ENCODE assay signal across 13 cellular contexts in the genomic region with DNA sequence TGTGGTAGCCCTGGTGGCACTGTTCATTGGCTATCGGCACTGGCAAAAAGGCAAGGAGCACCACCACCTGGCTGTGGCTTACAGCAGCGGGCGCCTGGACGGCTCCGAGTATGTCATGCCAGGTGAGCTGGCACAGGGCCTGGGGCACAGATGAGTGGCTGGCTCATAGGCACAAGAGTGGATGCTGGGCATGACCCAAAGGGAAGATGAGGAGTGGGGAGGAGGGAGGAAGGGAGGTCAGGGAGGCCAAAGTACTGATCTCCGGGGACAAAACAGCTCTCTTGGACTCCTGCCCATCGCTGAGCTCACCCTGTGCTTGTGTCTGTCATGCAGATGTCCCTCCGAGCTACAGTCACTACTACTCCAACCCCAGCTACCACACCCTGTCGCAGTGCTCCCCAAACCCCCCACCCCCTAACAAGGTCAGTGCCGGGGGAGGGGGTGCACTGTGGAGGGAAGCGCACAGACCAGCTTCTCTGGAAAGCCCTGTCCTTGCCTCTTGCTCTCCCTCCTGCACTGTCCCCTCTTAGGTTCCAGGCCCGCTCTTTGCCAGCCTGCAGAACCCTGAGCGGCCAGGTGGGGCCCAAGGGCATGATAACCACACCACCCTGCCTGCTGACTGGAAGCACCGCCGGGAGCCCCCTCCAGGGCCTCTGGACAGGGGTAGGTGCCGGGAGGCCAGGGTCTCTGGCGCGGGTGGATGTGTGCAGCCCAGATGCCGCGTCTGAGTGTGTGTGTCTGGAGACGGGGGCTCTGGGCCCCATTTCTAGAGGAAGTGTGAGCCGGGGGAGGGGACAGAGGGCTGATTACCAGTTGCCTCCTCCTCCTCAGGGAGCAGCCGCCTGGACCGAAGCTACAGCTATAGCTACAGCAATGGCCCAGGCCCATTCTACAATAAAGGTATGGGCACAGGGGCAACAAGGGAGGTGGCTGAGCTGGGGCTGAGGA. TPM values are rescaled to one million over a fixed set of nuclear protein-coding genes. Genes with fewer than 3 reads are reported as not detected.
A peak's percentile ranks its signal among the peaks of the same experiment; 100 is the strongest.
DNase-seq lines count a peak whose midpoint lies in the region; ATAC-seq lines count a peak whose summit lies in the region.
"Had no signal": no experiment of that assay in that cellular context is flagged by ENCODE, and none has a peak within 500 bp of the region (broad histone marks: within the 10 kb centered on the region; RNA-seq: fewer than 3 reads in every experiment).

No MANE protein-coding gene starts in this region.

- H3K27ac Mint-ChIP-seq in stimulated activated naive CD8-positive, alpha-beta T cell treated with anti-CD3 and anti-CD28 coated beads, Interleukin-15, amount 100 ng/mL, for 72 hours, result peak overlapping the region in 1 of 2 donors; percentile 84
- H3K27ac Mint-ChIP-seq: activated naive CD8-positive, alpha-beta T cell; immature natural killer cell had no signal

- DNase-seq in stimulated activated naive CD8-positive, alpha-beta T cell treated with anti-CD3 and anti-CD28 coated beads, Interleukin-15, amount 100 ng/mL, for 72 hours, result no peak
- DNase-seq in stimulated activated naive CD8-positive, alpha-beta T cell treated with anti-CD3 and anti-CD28 coated beads, Interleukin-15, Interleukin-2, amounts not matched to agents 100 U/mL and 50 U/mL, for 24 hours, result no peak
- DNase-seq in SK-N-DZ (ENCODE audit: low spot score) (peak; percentile 75), left lobe of liver (ENCODE audit: low spot score) (no peak), NCI-H187 treated with DMSO at 0.1 percent for 48 hours (lab: John Stamatoyannopoulos, UW) (no peak), ecto neural progenitor cell (ENCODE audit: low spot score) (no peak)
- DNase-seq in activated naive CD4-positive, alpha-beta T cell (lab: John Stamatoyannopoulos, UW), result no peak
- DNase-seq: immature natural killer cell, transverse colon had no signal

- H3K27me3 Mint-ChIP-seq in stimulated activated naive CD8-positive, alpha-beta T cell treated with anti-CD3 and anti-CD28 coated beads, Interleukin-15, amount 100 ng/mL, for 72 hours, result peaks cover 56% of the 10 kb centered on the region

- no peak overlapping the region for H3K4me3 Mint-ChIP-seq in stimulated activated naive CD8-positive, alpha-beta T cell treated with anti-CD3 and anti-CD28 coated beads, Interleukin-15, amount 100 ng/mL, for 72 hours
- H3K4me3 Mint-ChIP-seq: activated naive CD8-positive, alpha-beta T cell; immature natural killer cell had no signal

- H3K9me3 Mint-ChIP-seq in stimulated activated naive CD8-positive, alpha-beta T cell treated with anti-CD3 and anti-CD28 coated beads, Interleukin-15, amount 100 ng/mL, for 72 hours, result no peaks in the 10 kb centered on the region
- H3K9me3 Mint-ChIP-seq: immature natural killer cell had no signal

- no peaks in the 10 kb centered on the region for H3K4me1 Mint-ChIP-seq in stimulated activated naive CD8-positive, alpha-beta T cell treated with anti-CD3 and anti-CD28 coated beads, Interleukin-15, amount 100 ng/mL, for 72 hours
- H3K4me1 Mint-ChIP-seq: immature natural killer cell had no signal

- ATAC-seq in stimulated activated naive CD8-positive, alpha-beta T cell treated with anti-CD3 and anti-CD28 coated beads, Interleukin-15, amount 100 ng/mL, for 72 hours, result peak; percentile 27
- ATAC-seq in stimulated activated naive CD8-positive, alpha-beta T cell treated with anti-CD3 and anti-CD28 coated beads, Interleukin-15, Interleukin-2, amounts not matched to agents 100 U/mL and 50 U/mL, for 24 hours, result no peak
- ATAC-seq in left lobe of liver (peak; percentile 68), HG03039 (IDR thresholded peaks at IDR 0.05; ENCODE audit: unreplicated experiment) (no peak)

RNA-seq across cellular contexts. Expression of a gene that starts 7.3 kb away (rescaled TPM):
- not detected in 2 replicates for polyA plus RNA-seq in SK-N-DZ (2014; cell fraction: cytosol; rRNA removed)
- not detected in 2 replicates for polyA plus RNA-seq in SK-N-DZ (2014; cell fraction: nucleus; rRNA removed)
- total RNA-seq in left lobe of liver, result not detected
- total RNA-seq: fibroblast of lung had no signal
- polyA plus RNA-seq: immature natural killer cell, neural cell had no signal

RNA-seq across cellular contexts. Expression of a gene that starts 19.6 kb away (rescaled TPM):
- polyA plus RNA-seq in SK-N-DZ (2014; cell fraction: cytosol; rRNA removed), result 0.31 and 2.4 TPM in 2 replicates
- 3.7 and 4.1 TPM in 2 replicates for polyA plus RNA-seq in SK-N-DZ (2014; cell fraction: nucleus; rRNA removed)
- 4.5 TPM for total RNA-seq in left lobe of liver
- polyA plus RNA-seq: neural cell had no signal

RNA-seq across cellular contexts. Expression of a gene that starts 52.5 kb away (rescaled TPM):
- polyA plus RNA-seq in SK-N-DZ (2014; cell fraction: cytosol; rRNA removed), result 11.7 and 16.8 TPM in 2 replicates
- polyA plus RNA-seq in SK-N-DZ (2014; cell fraction: nucleus; rRNA removed), result 42.6 and 46.0 TPM in 2 replicates
- not detected for total RNA-seq in left lobe of liver
- total RNA-seq: fibroblast of lung had no signal
- polyA plus RNA-seq: fibroblast of lung had no signal

RNA-seq across cellular contexts. Expression of a gene that starts 54.2 kb away (rescaled TPM):
- 0.45 and 1.3 TPM in 2 replicates for polyA plus RNA-seq in SK-N-DZ (2014; cell fraction: cytosol; rRNA removed)
- polyA plus RNA-seq in SK-N-DZ (2014; cell fraction: nucleus; rRNA removed), result 9.1 and 10.2 TPM in 2 replicates
- not detected for total RNA-seq in left lobe of liver
- total RNA-seq: fibroblast of lung, transverse colon had no signal
- polyA plus RNA-seq: fibroblast of lung, immature natural killer cell had no signal

Comparison
In these comparisons a context has a peak if more than half of its experiments do, and no peak if none do; other contexts are left out.
1. ATAC-seq: peak in stimulated activated naive CD8-positive, alpha-beta T cell treated with anti-CD3 and anti-CD28 coated beads, Interleukin-15, amount 100 ng/mL, for 72 hours (single experiment) and left lobe of liver (single experiment); none in stimulated activated naive CD8-positive, alpha-beta T cell treated with anti-CD3 and anti-CD28 coated beads, Interleukin-15, Interleukin-2, amounts not matched to agents 100 U/mL and 50 U/mL, for 24 hours (single experiment) and HG03039 (single experiment).